In genomic region chr1:172180886-172181285, GRCh38 we compare ENCODE assay signal across 8 cellular contexts.
DNase-seq lines count a peak whose midpoint lies in the region; ATAC-seq and FAIRE-seq lines count a peak whose summit lies in the region.

No MANE protein-coding gene starts in this region.

- H3K4me3 ChIP-seq in CD4-positive, CD25-positive, alpha-beta regulatory T cell (ENCODE audit: low read depth, low read length), result peak overlapping the region; percentile 86
- H3K4me3 ChIP-seq in small intestine (ENCODE audit: low read depth in 1 of 2, low read length in 2 of 2), result no peak overlapping the region

- peak overlapping the region; percentile 92 for H3K27ac ChIP-seq in CD4-positive, CD25-positive, alpha-beta regulatory T cell (ENCODE audit: insufficient read depth, low read length, poor library complexity, severe bottlenecking)
- H3K27ac ChIP-seq in small intestine (ENCODE audit: low read depth in 1 of 2, low read length in 1 of 2), result peak overlapping the region; percentile 84 to 94

- DNase-seq in CD4-positive, CD25-positive, alpha-beta regulatory T cell, result peak in 2 of 3 donors; percentile 54 to 88
- peak; percentile 26 for DNase-seq in activated T-cell treated with anti-CD3 and anti-CD28 coated beads, Interleukin-2, amount 50 U/mL, for 4 hours
- DNase-seq in germinal center (ENCODE audit: low spot score) (peak; percentile 11), small intestine (peak; percentile 70), NCI-H446 treated with DMSO at 0.1 percent for 48 hours (lab: John Stamatoyannopoulos, UW) (no peak), DMS79 treated with DMSO at 0.1 percent for 48 hours (lab: John Stamatoyannopoulos, UW) (no peak)

- H3K9me3 ChIP-seq in CD4-positive, CD25-positive, alpha-beta regulatory T cell (ENCODE audit: control insufficient read depth in 2 of 2, low read length in 2 of 2), result no peaks in the 10 kb centered on the region
- H3K9me3 ChIP-seq in small intestine (ENCODE audit: control insufficient read depth, low read depth), result no peaks in the 10 kb centered on the region

- H3K4me1 Mint-ChIP-seq in CD4-positive, CD25-positive, alpha-beta regulatory T cell, result peaks cover 31 to 64% (median 46%) of the 10 kb centered on the region in 4 donors
- H3K4me1 Mint-ChIP-seq in activated T-cell treated with anti-CD3 and anti-CD28 coated beads, Interleukin-2, amount 50 U/mL, for 4 hours (ENCODE audit: low read depth), result peaks cover 42% of the 10 kb centered on the region

- H3K4me3 Mint-ChIP-seq in CD4-positive, CD25-positive, alpha-beta regulatory T cell, result peak overlapping the region; percentile 78 to 95 (median 86)
- H3K4me3 Mint-ChIP-seq in activated T-cell treated with anti-CD3 and anti-CD28 coated beads, Interleukin-2, amount 50 U/mL, for 4 hours, result peak overlapping the region; percentile 73

- peaks cover 39% of the 10 kb centered on the region for H3K4me1 ChIP-seq in CD4-positive, CD25-positive, alpha-beta regulatory T cell (ENCODE audit: control insufficient read depth, insufficient read depth, low read length, poor library complexity, severe bottlenecking)
- H3K4me1 ChIP-seq in small intestine (ENCODE audit: control insufficient read depth in 2 of 2, insufficient read depth in 1 of 2, low read depth in 1 of 2, low read length in 1 of 2), result peaks cover 0 to 10% of the 10 kb centered on the region in 2 donors

- WGBS in small intestine, 3 donors, result 7 to 21% (median 12%) methylated on average over 4 of the region's 4 CpGs

- no peaks in the 10 kb centered on the region for H3K36me3 Mint-ChIP-seq in CD4-positive, CD25-positive, alpha-beta regulatory T cell
- H3K36me3 Mint-ChIP-seq in activated T-cell treated with anti-CD3 and anti-CD28 coated beads, Interleukin-2, amount 50 U/mL, for 4 hours (ENCODE audit: insufficient read depth), result no peaks in the 10 kb centered on the region

- no peaks in the 10 kb centered on the region for H3K36me3 ChIP-seq in CD4-positive, CD25-positive, alpha-beta regulatory T cell (ENCODE audit: control insufficient read depth, insufficient read depth, low read length)
- H3K36me3 ChIP-seq in small intestine (ENCODE audit: control insufficient read depth in 2 of 2, insufficient read depth in 2 of 2, low read length in 2 of 2), result no peaks in the 10 kb centered on the region

- no peaks in the 10 kb centered on the region for H3K27me3 Mint-ChIP-seq in CD4-positive, CD25-positive, alpha-beta regulatory T cell
- H3K27me3 Mint-ChIP-seq in activated T-cell treated with anti-CD3 and anti-CD28 coated beads, Interleukin-2, amount 50 U/mL, for 4 hours (ENCODE audit: low read depth), result no peaks in the 10 kb centered on the region

- ATAC-seq in CD4-positive, CD25-positive, alpha-beta regulatory T cell (ENCODE audit: low read depth in 2 of 2), result peak; percentile 69 to 74
- ATAC-seq in GM19463 (IDR thresholded peaks at IDR 0.05; ENCODE audit: unreplicated experiment) (peak; percentile 76), HG03575 (IDR thresholded peaks at IDR 0.05; ENCODE audit: extremely low read depth, insufficient number of reproducible peaks, low FRiP score, unreplicated experiment) (peak; percentile 54)
- peak; percentile 73 to 82 for ATAC-seq in activated T-cell treated with anti-CD3 and anti-CD28 coated beads, Interleukin-2, amount 50 U/mL, for 4 hours

- H3K27ac Mint-ChIP-seq in CD4-positive, CD25-positive, alpha-beta regulatory T cell, result peak overlapping the region; percentile 96 to 99 (median 97)

- FAIRE-seq in small intestine (lab: Jason Lieb, UNC), result no peak

- no peaks in the 10 kb centered on the region for H3K9me3 Mint-ChIP-seq in CD4-positive, CD25-positive, alpha-beta regulatory T cell
- H3K9me3 Mint-ChIP-seq in activated T-cell treated with anti-CD3 and anti-CD28 coated beads, Interleukin-2, amount 50 U/mL, for 4 hours, result no peaks in the 10 kb centered on the region

- H3K27me3 ChIP-seq in CD4-positive, CD25-positive, alpha-beta regulatory T cell (ENCODE audit: control insufficient read depth, insufficient read depth, low read length), result no peaks in the 10 kb centered on the region
- H3K27me3 ChIP-seq in small intestine (ENCODE audit: control insufficient read depth in 2 of 2, insufficient read depth in 2 of 2, low read length in 2 of 2), result no peaks in the 10 kb centered on the region

Comparison
In these comparisons a context has a peak if more than half of its experiments do, and no peak if none do; other contexts are left out.
1. DNase-seq: peak in CD4-positive, CD25-positive, alpha-beta regulatory T cell (2 of 3), activated T-cell treated with anti-CD3 and anti-CD28 coated beads, Interleukin-2, amount 50 U/mL, for 4 hours (single experiment), germinal center (single experiment) and small intestine (single experiment); none in NCI-H446 treated with DMSO at 0.1 percent for 48 hours (single experiment) and DMS79 treated with DMSO at 0.1 percent for 48 hours (single experiment).
2. Peak in every context shown above with its lines, with median percentiles within 50 percentile points of each other: ATAC-seq.